Comparison of ENCODE assay signal across 2 cellular contexts in genomic region chr11:128392259-128392658, GRCh38.
TF ChIP-seq lines count a peak whose summit lies in the region.

No MANE protein-coding gene starts in this region.

TF ChIP-seq in liver, 16 proteins besides CTCF, POLR2A, EP300 and RAD21:
- TF ChIP-seq ZBTB33 (IDR thresholded peaks at IDR 0.05) = no peak
- TF ChIP-seq REST (IDR thresholded peaks at IDR 0.05) = peak; percentile 0
TF ChIP-seq in liver: peak in this region for 1.

TF ChIP-seq in WTC11, 78 proteins besides CTCF, POLR2A, EP300 and RAD21 (continued from another document):
- TF ChIP-seq PRRX2 (CRISPR knock-in tag; IDR thresholded peaks at IDR 0.05) (no peak), NFYB (CRISPR knock-in tag; conservative IDR thresholded peaks at IDR 0.05; ENCODE audit: low read depth) (no peak), ELF4 (CRISPR knock-in tag; IDR thresholded peaks at IDR 0.05; ENCODE audit: low read depth) (no peak), SMAD4 (CRISPR knock-in tag; IDR thresholded peaks at IDR 0.05) (no peak), ETV6 (CRISPR knock-in tag; IDR thresholded peaks at IDR 0.05) (no peak), ATF2 (CRISPR knock-in tag; IDR thresholded peaks at IDR 0.05; ENCODE audit: borderline replicate concordance, low read depth) (no peak), TP53 (CRISPR knock-in tag; IDR thresholded peaks at IDR 0.05) (no peak), TEAD4 (CRISPR knock-in tag; IDR thresholded peaks at IDR 0.05) (no peak), ZNF263 (CRISPR knock-in tag; IDR thresholded peaks at IDR 0.05; ENCODE audit: low read depth) (no peak), MAX (CRISPR knock-in tag; IDR thresholded peaks at IDR 0.05) (no peak), ZBTB21 (CRISPR knock-in tag; IDR thresholded peaks at IDR 0.05; ENCODE audit: borderline replicate concordance) (no peak)
